In the genomic region with DNA sequence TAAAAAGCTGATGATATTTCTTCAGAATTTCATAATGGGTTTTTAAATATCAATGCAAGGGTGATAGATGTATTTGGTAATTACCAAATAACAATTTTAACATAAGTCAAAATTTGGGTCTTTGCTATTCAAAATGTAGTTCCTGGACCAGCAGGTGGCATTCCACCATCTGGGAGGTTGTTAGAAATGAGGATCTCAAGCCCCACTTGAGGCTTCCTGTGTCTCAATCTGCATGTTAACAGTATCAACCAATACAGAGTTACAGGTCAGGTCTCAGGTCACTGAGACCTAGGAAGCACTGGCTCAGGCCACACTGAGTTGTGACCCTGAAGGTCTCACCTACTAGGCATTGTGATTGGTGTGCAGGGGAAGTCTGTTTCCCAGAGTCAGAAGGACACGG, we compare ENCODE assay signal across 1 cellular context.
TF ChIP-seq lines count a peak whose summit lies in the region.

No MANE protein-coding gene starts in this region.

TF ChIP-seq in H1, 55 proteins besides CTCF, POLR2A, EP300 and RAD21:
- TF ChIP-seq MAX (IDR thresholded peaks at IDR 0.05) (no peak), NANOG (IDR thresholded peaks at IDR 0.05; ENCODE audit: insufficient read depth, low read depth, low read length, poor library complexity, severe bottlenecking) (no peak), KDM4A (IDR thresholded peaks at IDR 0.05; ENCODE audit: low read depth, low read length, severe bottlenecking) (no peak), POU5F1 (IDR thresholded peaks at IDR 0.05; ENCODE audit: low read depth, low read length) (no peak), TCF12 (IDR thresholded peaks at IDR 0.05; ENCODE audit: low read depth, low read length) (peak; percentile 25; the same call in 1 of the 2 replicates), SIN3A (conservative IDR thresholded peaks at IDR 0.05 in 1 of 2, IDR thresholded peaks at IDR 0.05 in 1 of 2; ENCODE audit: low read depth in 1 of 2, low read length in 2 of 2) (no peak), CBX8 (IDR thresholded peaks at IDR 0.05; ENCODE audit: borderline replicate concordance, low read depth, low read length) (no peak)
TF ChIP-seq in H1: peak in this region for 1.
